In the genomic region with DNA sequence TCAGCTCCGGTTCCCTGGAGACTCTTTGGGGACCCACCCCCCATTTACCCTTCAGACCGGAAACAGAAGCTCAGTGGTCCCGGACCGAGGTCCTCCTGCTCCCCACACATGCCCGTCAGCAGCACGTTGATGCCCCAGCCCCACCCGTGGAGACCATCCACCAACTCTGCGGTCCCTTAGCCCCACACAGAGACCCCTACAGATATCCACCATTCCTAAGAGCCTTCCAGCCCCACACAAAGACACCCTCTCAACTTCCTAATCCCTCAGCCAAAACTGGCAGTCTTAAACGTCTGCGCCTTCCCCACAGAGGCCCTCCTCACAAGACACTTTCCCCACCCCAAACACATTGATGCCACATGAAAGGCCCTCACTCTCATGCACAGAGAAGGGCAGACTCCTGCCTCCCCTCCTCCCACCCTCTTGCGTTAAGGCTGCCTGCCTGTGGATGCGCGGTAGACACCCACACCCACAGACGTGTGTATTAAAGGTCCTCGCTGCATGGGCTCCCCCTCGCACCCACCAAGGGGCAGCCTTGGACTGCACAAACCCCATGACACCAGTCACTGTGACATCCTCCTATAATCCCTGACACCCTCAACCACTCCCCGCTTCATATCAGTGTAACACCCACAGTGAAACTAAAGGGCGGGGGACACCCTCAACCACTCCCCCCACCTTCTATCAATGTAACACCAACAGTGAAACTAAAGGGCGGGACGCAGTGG, we compare ENCODE assay signal across 8 cellular contexts. TPM values are rescaled to one million over a fixed set of nuclear protein-coding genes. Genes with fewer than 3 reads are reported as not detected.
DNase-seq lines count a peak whose midpoint lies in the region; ATAC-seq and TF ChIP-seq lines count a peak whose summit lies in the region.

No MANE protein-coding gene starts in this region.

- peaks cover 5% of the 10 kb centered on the region; the same call in 1 of the 2 replicates for H3K36me3 ChIP-seq in OCI-LY1 (ENCODE audit: insufficient read depth, low read length)

- no peaks in the 10 kb centered on the region for H4K20me1 ChIP-seq in OCI-LY1 (ENCODE audit: insufficient read depth, low read length)

- peaks cover 20% of the 10 kb centered on the region for H3K27me3 Mint-ChIP-seq in glutamatergic neuron (ENCODE audit: unreplicated experiment)

- no peak overlapping the region for H2AFZ ChIP-seq in OCI-LY1 (ENCODE audit: low read length)

- DNase-seq in NCI-H748 (lab: John Stamatoyannopoulos, UW; ENCODE audit: unreplicated experiment) (peak; percentile 48), NCI-H748 treated with DMSO at 0.1 percent for 48 hours (lab: John Stamatoyannopoulos, UW) (no peak), glutamatergic neuron (peak; percentile 25), putamen (ENCODE audit: low spot score) (peak; percentile 16), NK-92 (lab: John Stamatoyannopoulos, UW; ENCODE audit: unreplicated experiment) (no peak)
- peak; percentile 52 for DNase-seq in activated naive CD4-positive, alpha-beta T cell treated with Interleukin-2 at 50 U/mL for 16 hours

- H3K9me3 ChIP-seq in OCI-LY1 (ENCODE audit: low read length), result no peaks in the 10 kb centered on the region

- H3K27me3 ChIP-seq in OCI-LY1 (ENCODE audit: insufficient read depth, low read length), result no peaks in the 10 kb centered on the region

- no peak for ATAC-seq in GM21390 (IDR thresholded peaks at IDR 0.05; ENCODE audit: unreplicated experiment)

- peak overlapping the region; percentile 79 for H3K4me2 ChIP-seq in OCI-LY1 (ENCODE audit: low read length)

- H3K4me3 ChIP-seq in OCI-LY1 (ENCODE audit: low read depth, low read length, poor library complexity, severe bottlenecking), result peak overlapping the region; percentile 81

- peaks cover 6% of the 10 kb centered on the region for H3K4me1 Mint-ChIP-seq in glutamatergic neuron (ENCODE audit: low read depth, unreplicated experiment)

- no peaks in the 10 kb centered on the region for H3K79me2 ChIP-seq in OCI-LY1 (ENCODE audit: insufficient read depth, low read length)

- H3K9ac ChIP-seq in OCI-LY1 (ENCODE audit: low read length), result peak overlapping the region; percentile 79

- peak overlapping the region; percentile 91 for H3K4me3 Mint-ChIP-seq in glutamatergic neuron (ENCODE audit: unreplicated experiment)

- H3K36me3 Mint-ChIP-seq in glutamatergic neuron (ENCODE audit: unreplicated experiment), result no peaks in the 10 kb centered on the region

- peaks cover 15% of the 10 kb centered on the region for H3K9me3 Mint-ChIP-seq in glutamatergic neuron (ENCODE audit: unreplicated experiment)

- no peaks in the 10 kb centered on the region for H3K9me2 ChIP-seq in OCI-LY1 (ENCODE audit: low read depth, low read length)

- H3F3A ChIP-seq in OCI-LY1 (ENCODE audit: insufficient read depth, low read length), result no peaks in the 10 kb centered on the region

- H3K4me1 ChIP-seq in OCI-LY1 (ENCODE audit: insufficient read depth, low read length, severe bottlenecking), result peaks cover 28% of the 10 kb centered on the region

- peak overlapping the region; percentile 33 for H3K27ac ChIP-seq in OCI-LY1 (ENCODE audit: low read depth, low read length, poor library complexity, severe bottlenecking)

- peak overlapping the region; percentile 94 for H3K27ac Mint-ChIP-seq in glutamatergic neuron (ENCODE audit: unreplicated experiment)

- TF ChIP-seq CTCF in OCI-LY1 (IDR thresholded peaks at IDR 0.05; ENCODE audit: low read length) (no peak), glutamatergic neuron (IDR thresholded peaks at IDR 0.05; ENCODE audit: partially characterized antibody, unreplicated experiment) (no peak)

RNA-seq across cellular contexts. Expression of a gene that starts 34.9 kb away (rescaled TPM):
- 10.7 TPM for total RNA-seq in glutamatergic neuron (ENCODE audit: unreplicated experiment)

RNA-seq across cellular contexts. Expression of a gene that starts 58.2 kb away (rescaled TPM):
- total RNA-seq in glutamatergic neuron (ENCODE audit: unreplicated experiment), result 22.3 TPM

Comparison
In these comparisons a context has a peak if more than half of its experiments do, and no peak if none do; other contexts are left out.
1. DNase-seq: peak in NCI-H748 (single experiment), activated naive CD4-positive, alpha-beta T cell treated with Interleukin-2 at 50 U/mL for 16 hours (single experiment), glutamatergic neuron (single experiment) and putamen (single experiment); none in NCI-H748 treated with DMSO at 0.1 percent for 48 hours (single experiment) and NK-92 (single experiment).